Comparison of ENCODE assay signal across 30 cellular contexts in the genomic region with DNA sequence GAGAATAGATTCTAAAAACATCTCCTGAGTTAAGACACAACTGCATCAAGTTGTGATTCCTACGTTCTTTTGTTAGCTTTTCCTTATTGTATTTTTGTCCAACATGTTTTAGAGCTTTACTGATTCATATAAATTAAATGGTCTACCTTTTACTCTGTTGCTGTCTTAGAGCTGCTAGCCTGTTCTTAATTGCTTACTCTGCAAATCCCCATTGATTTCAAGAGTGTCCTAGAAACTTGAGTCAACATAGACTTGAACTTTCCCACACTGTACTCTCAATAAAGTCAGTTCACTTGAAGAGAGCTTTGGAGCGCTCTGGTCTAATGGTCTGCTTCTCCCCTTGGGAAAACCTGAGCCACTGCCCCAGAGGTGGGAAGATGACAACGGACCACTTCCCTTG.
"Had no signal": no experiment of that assay in that cellular context is flagged by ENCODE, and none has a peak within 500 bp of the region (broad histone marks: within the 10 kb centered on the region; RNA-seq: fewer than 3 reads in every experiment).

No MANE protein-coding gene starts in this region.

- H3K27ac ChIP-seq: brain microvascular endothelial cell, coronary artery, dorsolateral prefrontal cortex, WERI-Rb-1 had no signal

- H3K4me3 ChIP-seq: coronary artery, dorsolateral prefrontal cortex had no signal

- H3K27me3 ChIP-seq: brain microvascular endothelial cell, dorsolateral prefrontal cortex had no signal

- H3K4me3 Mint-ChIP-seq: activated B cell treated with CpG ODN at 0.5 μM for 24 hours; activated CD8-positive, alpha-beta T cell treated with anti-CD3 and anti-CD28 coated beads for 36 hours; activated naive CD8-positive, alpha-beta T cell; activated T-cell treated with anti-CD3 and anti-CD28 coated beads, Interleukin-2, amount 50 U/mL, for 4 hours; activated T-helper 17 cell treated with anti-CD3 and anti-CD28 coated beads, Interleukin-2, amount 50 U/mL, for 72 hours; central memory CD8-positive, alpha-beta T cell; dendritic cell treated with granulocyte-macrophage colony-stimulating factor and Interleukin-4, amounts not matched to agents 40 ng/mL and 50 ng/mL, for 4 days; endodermal cell; T-helper 1 cell treated with Interleukin-12 subunit alpha and Interleukin-12 subunit beta and Interleukin-4 antibody, amounts not matched to agents 30 μg/mL and 1 μg/mL, for 36 hours; T-helper 2 cell treated with Interferon-gamma antibody and Interleukin-4, amounts not matched to agents 5 μg/mL and 100 μg/mL, for 36 hours had no signal

- H3K9me3 Mint-ChIP-seq: activated B cell treated with CpG ODN at 0.5 μM for 24 hours; activated CD8-positive, alpha-beta T cell treated with anti-CD3 and anti-CD28 coated beads for 36 hours; dendritic cell treated with granulocyte-macrophage colony-stimulating factor and Interleukin-4, amounts not matched to agents 40 ng/mL and 50 ng/mL, for 4 days; endodermal cell; T-helper 1 cell treated with Interleukin-12 subunit alpha and Interleukin-12 subunit beta and Interleukin-4 antibody, amounts not matched to agents 30 μg/mL and 1 μg/mL, for 36 hours; T-helper 2 cell treated with Interferon-gamma antibody and Interleukin-4, amounts not matched to agents 5 μg/mL and 100 μg/mL, for 36 hours had no signal

- H3K27ac Mint-ChIP-seq: activated B cell treated with CpG ODN at 0.5 μM for 24 hours; activated CD8-positive, alpha-beta T cell treated with anti-CD3 and anti-CD28 coated beads for 36 hours; activated naive CD8-positive, alpha-beta T cell; activated T-helper 17 cell treated with anti-CD3 and anti-CD28 coated beads, Interleukin-2, amount 50 U/mL, for 72 hours; dendritic cell treated with granulocyte-macrophage colony-stimulating factor and Interleukin-4, amounts not matched to agents 40 ng/mL and 50 ng/mL, for 4 days; endodermal cell; T-helper 1 cell treated with Interleukin-12 subunit alpha and Interleukin-12 subunit beta and Interleukin-4 antibody, amounts not matched to agents 30 μg/mL and 1 μg/mL, for 36 hours; T-helper 2 cell treated with Interferon-gamma antibody and Interleukin-4, amounts not matched to agents 5 μg/mL and 100 μg/mL, for 36 hours had no signal

- H3K27me3 Mint-ChIP-seq: activated B cell treated with CpG ODN at 0.5 μM for 24 hours; activated CD8-positive, alpha-beta T cell treated with anti-CD3 and anti-CD28 coated beads for 36 hours; activated naive CD8-positive, alpha-beta T cell; activated T-helper 17 cell treated with anti-CD3 and anti-CD28 coated beads, Interleukin-2, amount 50 U/mL, for 72 hours; central memory CD8-positive, alpha-beta T cell; dendritic cell treated with granulocyte-macrophage colony-stimulating factor and Interleukin-4, amounts not matched to agents 40 ng/mL and 50 ng/mL, for 4 days had no signal

- ATAC-seq: activated CD4-positive, CD25-positive, alpha-beta regulatory T cell treated with anti-CD3 and anti-CD28 coated beads, Interleukin-2, amount 50 U/mL, for 24 hours; activated CD8-positive, alpha-beta T cell treated with anti-CD3 and anti-CD28 coated beads for 36 hours; activated T-cell treated with anti-CD3 and anti-CD28 coated beads, Interleukin-2, amount 50 U/mL, for 4 hours; activated T-helper 17 cell treated with anti-CD3 and anti-CD28 coated beads, Interleukin-2, amount 50 U/mL, for 72 hours; esophagus mucosa had no signal

- DNase-seq: activated B cell treated with CpG ODN at 0.5 μM for 24 hours; activated CD4-positive, alpha-beta T cell treated with anti-CD3 and anti-CD28 coated beads for 48 hours; activated CD4-positive, alpha-beta T cell treated with anti-CD3 and anti-CD28 coated beads, Interleukin-2, amount 50 U/mL, for 1 hour; activated CD4-positive, alpha-beta T cell treated with anti-CD3 and anti-CD28 coated beads, Interleukin-2, amount 50 U/mL, for 48 hours; activated CD8-positive, alpha-beta memory T cell treated with anti-CD3 and anti-CD28 coated beads for 24 hours; activated CD8-positive, alpha-beta T cell treated with anti-CD3 and anti-CD28 coated beads for 36 hours; activated effector memory CD4-positive, alpha-beta T cell treated with Interleukin-2 at 50 U/mL for 16 hours; activated gamma-delta T cell treated with Interleukin-2 at 50 U/mL for 16 hours; activated naive CD4-positive, alpha-beta T cell treated with anti-CD3 and anti-CD28 coated beads, Interleukin-2, amount 50 U/mL, for 16 hours; activated naive CD4-positive, alpha-beta T cell treated with Interleukin-2 at 50 U/mL for 16 hours; activated T-cell treated with anti-CD3 and anti-CD28 coated beads, Interleukin-2, amount 50 U/mL, for 4 hours; amniotic stem cell; anterior cingulate cortex; brain microvascular endothelial cell; dorsolateral prefrontal cortex; effector memory CD4-positive, alpha-beta T cell; endodermal cell; foreskin fibroblast; head of caudate nucleus; T1000; WERI-Rb-1 had no signal

- H3K36me3 ChIP-seq: brain microvascular endothelial cell, WERI-Rb-1 had no signal

- H3K4me1 Mint-ChIP-seq: activated B cell treated with CpG ODN at 0.5 μM for 24 hours; activated T-helper 17 cell treated with anti-CD3 and anti-CD28 coated beads, Interleukin-2, amount 50 U/mL, for 72 hours; central memory CD8-positive, alpha-beta T cell; endodermal cell had no signal
